10 cellular contexts compared by ENCODE assay signal in genomic region chr7:29337628-29338116, GRCh38.
A peak's percentile ranks its signal among the peaks of the same experiment; 100 is the strongest.
DNase-seq lines count a peak whose midpoint lies in the region; ATAC-seq and TF ChIP-seq lines count a peak whose summit lies in the region.
"Had no signal": no experiment of that assay in that cellular context is flagged by ENCODE, and none has a peak within 500 bp of the region (broad histone marks: within the 10 kb centered on the region; RNA-seq: fewer than 3 reads in every experiment).

No MANE protein-coding gene starts in this region.

- H3K79me2 ChIP-seq in neural cell (replicated peaks; ENCODE audit: insufficient read depth, low read length): peaks cover 9% of the 10 kb centered on the region

- no peak for TF ChIP-seq CTCF in body of pancreas (IDR thresholded peaks at IDR 0.05)
- TF ChIP-seq CTCF in neural cell (IDR thresholded peaks at IDR 0.05; ENCODE audit: poor library complexity, severe bottlenecking): no peak

- H3K36me3 ChIP-seq in body of pancreas (replicated peaks in 1 of 2; ENCODE audit: insufficient read depth in 1 of 2, low read depth in 2 of 2): no peaks in the 10 kb centered on the region
- H3K36me3 ChIP-seq in neural cell (ENCODE audit: insufficient read depth, low read length): no peaks in the 10 kb centered on the region

- intact Hi-C loops in body of pancreas (cut with DNase I): no loop called here

- no peaks in the 10 kb centered on the region for H3K9me3 ChIP-seq in body of pancreas
- no peaks in the 10 kb centered on the region for H3K9me3 ChIP-seq in neural cell (ENCODE audit: low read length)

- no peaks in the 10 kb centered on the region for H4K20me1 ChIP-seq in neural cell (ENCODE audit: insufficient read depth)

- TF ChIP-seq POLR2A in body of pancreas (IDR thresholded peaks at IDR 0.05): no peak

- DNase-seq in DMS53 treated with DMSO at 0.1 percent for 48 hours (lab: John Stamatoyannopoulos, UW; ENCODE audit: unreplicated experiment) (peak; percentile 28), OCI-M1 (lab: John Stamatoyannopoulos, UW) (peak; percentile 45), body of pancreas (no peak), superior temporal gyrus (ENCODE audit: extremely low spot score) (no peak), C1 segment of cervical spinal cord (lab: John Stamatoyannopoulos, UW) (no peak), NCI-H146 treated with DMSO at 0.1 percent for 48 hours (lab: John Stamatoyannopoulos, UW; ENCODE audit: unreplicated experiment) (no peak)
- DNase-seq in stimulated activated CD4-positive, alpha-beta T cell treated with anti-CD3 and anti-CD28 coated beads, Interleukin-2, amount 100 ng/mL, for 48 hours: no peak
- DNase-seq: NCI-H2107, SW 1271 had no signal

- no peak overlapping the region for H3K4me3 ChIP-seq in body of pancreas
- H3K4me3 ChIP-seq in neural cell (ENCODE audit: low read length): peak overlapping the region; percentile 11

- no peak overlapping the region for H2AFZ ChIP-seq in neural cell (ENCODE audit: low read depth, low read length)

- TF ChIP-seq RAD21 in neural cell (conservative IDR thresholded peaks at IDR 0.05): no peak

- peak; percentile 55 for TF ChIP-seq EP300 in neural cell (conservative IDR thresholded peaks at IDR 0.05; ENCODE audit: poor library complexity, severe bottlenecking)

- H3K9ac ChIP-seq in neural cell (ENCODE audit: low read length): no peak overlapping the region

- no peaks in the 10 kb centered on the region for H3K9me2 ChIP-seq in neural cell (ENCODE audit: insufficient read depth, low read length)

- peak overlapping the region; percentile 37 to 75 (median 59) for H3K27ac ChIP-seq in body of pancreas
- H3K27ac ChIP-seq in neural cell (ENCODE audit: low read length): peak overlapping the region; percentile 25

- no peak for ATAC-seq in body of pancreas

- H3K27me3 ChIP-seq in body of pancreas: no peaks in the 10 kb centered on the region
- no peaks in the 10 kb centered on the region for H3K27me3 ChIP-seq in neural cell (ENCODE audit: insufficient read depth, low read depth, low read length)

- 46% methylated on average over 3 of the region's 3 CpGs for WGBS in body of pancreas, 2 donors

- peaks cover 65% of the 10 kb centered on the region for H3K4me1 ChIP-seq in body of pancreas

- no peaks in the 10 kb centered on the region for H3F3A ChIP-seq in neural cell (ENCODE audit: insufficient read depth, low read length, poor library complexity, severe bottlenecking)

- no peak overlapping the region for H3K4me2 ChIP-seq in neural cell (ENCODE audit: low read length)

TF ChIP-seq in neural cell, 6 proteins besides CTCF, POLR2A, EP300 and RAD21:
- TF ChIP-seq SMC3 (conservative IDR thresholded peaks at IDR 0.05; ENCODE audit: poor library complexity): no peak
- TF ChIP-seq TAF1 (IDR thresholded peaks at IDR 0.05; ENCODE audit: low read depth): no peak
- no peak for TF ChIP-seq EZH2 (IDR thresholded peaks at IDR 0.05; ENCODE audit: borderline replicate concordance, insufficient read depth, low read length, poor library complexity, severe bottlenecking)
- TF ChIP-seq MXI1 (conservative IDR thresholded peaks at IDR 0.05; ENCODE audit: poor library complexity, severe bottlenecking): no peak
- TF ChIP-seq REST (IDR thresholded peaks at IDR 0.05; ENCODE audit: borderline replicate concordance): no peak
- TF ChIP-seq POLR2AphosphoS5 (IDR thresholded peaks at IDR 0.05): no peak

Comparison
In these comparisons a context has a peak if more than half of its experiments do, and no peak if none do; other contexts are left out.
1. DNase-seq: peak in DMS53 treated with DMSO at 0.1 percent for 48 hours (single experiment) and OCI-M1 (single experiment); none in body of pancreas (0 of 4), superior temporal gyrus (single experiment), C1 segment of cervical spinal cord (0 of 14), stimulated activated CD4-positive, alpha-beta T cell treated with anti-CD3 and anti-CD28 coated beads, Interleukin-2, amount 100 ng/mL, for 48 hours (0 of 2) and NCI-H146 treated with DMSO at 0.1 percent for 48 hours (single experiment).